In the genomic region with DNA sequence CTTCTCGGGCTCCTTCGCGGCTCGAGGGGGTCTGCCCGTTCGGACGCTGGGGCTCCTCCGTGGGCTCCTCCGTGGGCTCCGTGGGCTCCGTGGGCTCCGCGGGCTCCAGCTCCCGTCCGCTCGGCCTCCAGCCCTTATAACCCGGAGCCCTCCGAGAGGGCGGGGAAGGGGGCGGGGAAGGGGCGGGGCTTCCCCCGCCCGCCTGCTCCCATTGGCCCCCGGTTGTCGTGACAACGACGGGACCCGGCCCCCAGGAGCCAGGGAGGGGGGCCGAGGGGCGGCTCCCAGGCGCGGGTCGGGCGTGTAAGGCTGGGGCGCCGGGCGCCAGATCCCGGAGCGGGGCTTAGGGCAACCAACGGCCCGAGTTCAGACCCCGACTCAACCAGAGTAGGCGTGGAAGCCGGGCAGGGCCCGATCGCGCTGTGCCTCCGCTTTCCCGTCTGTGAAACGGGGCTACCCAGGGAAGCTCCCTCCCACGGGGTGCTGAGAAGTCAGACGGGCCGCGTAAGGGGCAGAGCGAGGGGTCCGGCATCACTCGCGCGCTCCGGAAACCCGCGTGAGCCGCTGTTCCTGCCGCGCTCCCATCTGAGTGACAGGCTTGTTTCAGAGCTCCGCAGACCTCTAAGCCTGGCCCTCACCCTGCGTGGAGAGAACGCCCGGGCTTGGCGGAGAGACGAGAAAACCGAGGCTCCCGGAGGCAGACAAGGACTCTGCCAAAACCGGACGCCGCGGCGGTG, we compare ENCODE assay signal across 8 cellular contexts. TPM values are rescaled to one million over a fixed set of nuclear protein-coding genes. Genes with fewer than 3 reads are reported as not detected.
DNase-seq lines count a peak whose midpoint lies in the region; ATAC-seq lines count a peak whose summit lies in the region.

Gene GFPT2 (minus strand): TSS at position 111 of the 737 bp plus-strand sequence. CDS start 119 bp downstream, outside the sequence.

- H2AFZ ChIP-seq in neuronal stem cell (ENCODE audit: low read length), result peak within 1 kb of the TSS; percentile 92

- no peaks in the 10 kb centered on the region for H3K9me3 ChIP-seq in neuronal stem cell (replicated peaks in 1 of 2; ENCODE audit: control insufficient read depth in 2 of 2, insufficient read depth in 1 of 2, low read depth in 1 of 2, low read length in 2 of 2)
- no peaks in the 10 kb centered on the region for H3K9me3 ChIP-seq in stomach smooth muscle (ENCODE audit: control insufficient read depth in 2 of 2, low read length in 2 of 2)

- H3K36me3 ChIP-seq in neuronal stem cell (replicated peaks in 1 of 2; ENCODE audit: control insufficient read depth in 2 of 2, insufficient read depth in 2 of 2, low read length in 2 of 2) (no peaks in the 10 kb centered on the region), stomach smooth muscle (ENCODE audit: control insufficient read depth in 2 of 2, insufficient read depth in 2 of 2, low read length in 2 of 2) (no peaks in the 10 kb centered on the region)

- no CpG with 5 or more reads among the region's 78 CpGs for WGBS in neuronal stem cell (ENCODE audit: extremely low coverage in 2 of 2, insufficient read length in 2 of 2, insufficient replicate concordance in 1 of 2), 2 donors

- H3K4me2 ChIP-seq in neuronal stem cell (ENCODE audit: insufficient read depth, low read length, poor library complexity, severe bottlenecking), result peak within 1 kb of the TSS; percentile 97

- peak within 1 kb of the TSS; percentile 69 for H2BK120ac ChIP-seq in neuronal stem cell (ENCODE audit: low read depth, low read length)

- H3K4ac ChIP-seq in neuronal stem cell (ENCODE audit: low read length), result peak within 1 kb of the TSS; percentile 80

- H3K4me1 ChIP-seq in neuronal stem cell (ENCODE audit: control insufficient read depth in 2 of 2, insufficient read depth in 1 of 2, low read depth in 1 of 2, low read length in 2 of 2) (peaks cover 6 to 12% of the 10 kb centered on the region in 2 donors), stomach smooth muscle (ENCODE audit: control insufficient read depth, insufficient read depth, low read length) (peaks cover 21% of the 10 kb centered on the region)

- H3K79me1 ChIP-seq in neuronal stem cell (ENCODE audit: low read depth, low read length), result peaks cover 5% of the 10 kb centered on the region

- H2AK5ac ChIP-seq in neuronal stem cell (ENCODE audit: low read depth, low read length), result peak within 1 kb of the TSS; percentile 51

- in situ Hi-C loops in SK-MEL-5 (cut with HindIII; ENCODE audit: low pct_unique_long_range_greater_than_20kb, low sequenced_read_pairs), result no loop called here

- peaks cover 5% of the 10 kb centered on the region for H3K4me1 Mint-ChIP-seq in activated naive CD4-positive, alpha-beta T cell treated with anti-CD3 and anti-CD28 coated beads, Interleukin-2, amount 10 ng/mL, durations not matched to agents 7 days and 5 days

- no peak within 1 kb of the TSS for H4K8ac ChIP-seq in neuronal stem cell (ENCODE audit: low read depth, low read length)

- H3K9ac ChIP-seq in neuronal stem cell (ENCODE audit: low read depth, low read length, poor library complexity), result peak within 1 kb of the TSS; percentile 93
- peak within 1 kb of the TSS; percentile 51 to 59 for H3K9ac ChIP-seq in stomach smooth muscle (ENCODE audit: low read length in 2 of 2)

- H3K27me3 Mint-ChIP-seq in activated naive CD4-positive, alpha-beta T cell treated with anti-CD3 and anti-CD28 coated beads, Interleukin-2, amount 10 ng/mL, durations not matched to agents 7 days and 5 days, result peaks cover 81% of the 10 kb centered on the region

- H3K27ac Mint-ChIP-seq in activated naive CD4-positive, alpha-beta T cell treated with anti-CD3 and anti-CD28 coated beads, Interleukin-2, amount 10 ng/mL, durations not matched to agents 7 days and 5 days, result no peak within 1 kb of the TSS

- H2BK5ac ChIP-seq in neuronal stem cell (ENCODE audit: low read length), result peak within 1 kb of the TSS; percentile 72

- no peak within 1 kb of the TSS for H2BK12ac ChIP-seq in neuronal stem cell (ENCODE audit: low read length)

- H3K18ac ChIP-seq in neuronal stem cell (ENCODE audit: low read length), result peak within 1 kb of the TSS; percentile 98

- DNase-seq in 8988T (peak; percentile 88), SK-MEL-5 (ENCODE audit: low read depth, low spot score) (peak; percentile 64), germinal center (ENCODE audit: low spot score) (peak; percentile 95), neuronal stem cell (ENCODE audit: low spot score) (peak; percentile 87)
- peak; percentile 85 for DNase-seq in activated naive CD4-positive, alpha-beta T cell treated with anti-CD3 and anti-CD28 coated beads, Interleukin-2, amount 10 ng/mL, durations not matched to agents 7 days and 5 days

- H3K4me3 ChIP-seq in neuronal stem cell (ENCODE audit: low read length in 2 of 2), result peak within 1 kb of the TSS; percentile 87 to 95
- H3K4me3 ChIP-seq in stomach smooth muscle (ENCODE audit: low read length in 2 of 2), result peak within 1 kb of the TSS; percentile 61 to 81

- no peak within 1 kb of the TSS for H2BK15ac ChIP-seq in neuronal stem cell (ENCODE audit: low read length)

- peaks cover 0 to 36% (median 18%) of the 10 kb centered on the region in 3 experiments for H3K27me3 ChIP-seq in neuronal stem cell (ENCODE audit: control insufficient read depth in 3 of 3, insufficient read depth in 3 of 3, low read depth in 1 of 3, low read length in 3 of 3)
- peaks cover 8 to 10% of the 10 kb centered on the region in 2 donors for H3K27me3 ChIP-seq in stomach smooth muscle (ENCODE audit: control insufficient read depth in 1 of 2, insufficient read depth in 2 of 2, low read length in 2 of 2)

- H3K27ac ChIP-seq in neuronal stem cell (replicated peaks; ENCODE audit: low read length) (no peak within 1 kb of the TSS), stomach smooth muscle (ENCODE audit: low read length) (no peak within 1 kb of the TSS)

- CTCF ChIA-PET in activated naive CD4-positive, alpha-beta T cell treated with anti-CD3 and anti-CD28 coated beads, Interleukin-2, amount 10 ng/mL, durations not matched to agents 7 days and 5 days (lab: Charles Lee), result interaction anchor here (0.7 kb wide), 1 partner anchor 25 kb away, joined by 3 read pairs; no protein-coding TSS in a partner anchor

- ATAC-seq in GM19025 (IDR thresholded peaks at IDR 0.05; ENCODE audit: low read depth, unreplicated experiment) (peak; percentile 83), HG03457 (IDR thresholded peaks at IDR 0.05; ENCODE audit: unreplicated experiment) (peak; percentile 46)

- H3K23ac ChIP-seq in neuronal stem cell (ENCODE audit: low read depth, low read length, poor library complexity), result peak within 1 kb of the TSS; percentile 75

- H3K9me3 Mint-ChIP-seq in activated naive CD4-positive, alpha-beta T cell treated with anti-CD3 and anti-CD28 coated beads, Interleukin-2, amount 10 ng/mL, durations not matched to agents 7 days and 5 days, result no peaks in the 10 kb centered on the region

- H4K91ac ChIP-seq in neuronal stem cell (ENCODE audit: low read depth, low read length, poor library complexity), result no peak within 1 kb of the TSS

- H3K14ac ChIP-seq in neuronal stem cell (ENCODE audit: low read length), result peak within 1 kb of the TSS; percentile 85

- H3K36me3 Mint-ChIP-seq in activated naive CD4-positive, alpha-beta T cell treated with anti-CD3 and anti-CD28 coated beads, Interleukin-2, amount 10 ng/mL, durations not matched to agents 7 days and 5 days, result no peaks in the 10 kb centered on the region

- H3K4me3 Mint-ChIP-seq in activated naive CD4-positive, alpha-beta T cell treated with anti-CD3 and anti-CD28 coated beads, Interleukin-2, amount 10 ng/mL, durations not matched to agents 7 days and 5 days, result peak within 1 kb of the TSS; percentile 60

RNA-seq across cellular contexts. Expression of gene GFPT2, which starts in this region (rescaled TPM):
- 1.7 and 2.3 TPM in 2 replicates for total RNA-seq in SK-MEL-5 (2014; rRNA removed; shearing (Covaris generic))
- 2.1 and 2.7 TPM in 2 replicates for polyA plus RNA-seq in SK-MEL-5 (2015; cell fraction: cytosol; rRNA removed)
- 2.9 and 3.0 TPM in 2 replicates for polyA plus RNA-seq in SK-MEL-5 (2015; cell fraction: nucleus; rRNA removed)
- 17.6 TPM for polyA plus RNA-seq in neuronal stem cell (2013, experiment 1 of 2)
- 16.4 TPM for polyA plus RNA-seq in neuronal stem cell (2013, experiment 2 of 2)
